13 cellular contexts compared by ENCODE assay signal in the genomic region with DNA sequence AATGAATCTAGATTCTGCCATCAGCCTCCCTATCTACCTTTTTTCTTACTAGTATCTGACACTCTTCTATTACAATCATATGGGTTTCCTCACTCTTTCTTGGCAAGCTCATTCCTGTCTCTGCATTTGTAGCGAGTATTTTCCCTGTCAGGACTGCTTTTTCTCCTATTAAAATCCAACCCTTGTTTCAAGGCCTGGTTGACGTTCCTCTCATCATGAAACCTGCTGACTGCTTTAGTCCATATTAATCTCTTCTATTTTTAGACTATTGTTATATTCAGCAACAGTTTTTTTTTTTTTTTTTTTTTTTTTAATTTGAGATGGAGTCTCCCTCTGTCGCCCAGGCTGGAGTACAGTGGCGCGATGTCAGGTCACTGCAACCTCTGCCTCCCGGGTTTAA. TPM values are rescaled to one million over a fixed set of nuclear protein-coding genes. Genes with fewer than 3 reads are reported as not detected.
DNase-seq lines count a peak whose midpoint lies in the region; ATAC-seq and TF ChIP-seq lines count a peak whose summit lies in the region.
"Had no signal": no experiment of that assay in that cellular context is flagged by ENCODE, and none has a peak within 500 bp of the region (broad histone marks: within the 10 kb centered on the region; RNA-seq: fewer than 3 reads in every experiment).

No MANE protein-coding gene starts in this region.

- H4K20me1 ChIP-seq in DOHH2 (ENCODE audit: control insufficient read depth, insufficient read depth, low read depth, low read length) = 0 out of 2 replicates have a peak, but pooled peaks cover 3% of the 10 kb centered on the region

- H3K36me3 Mint-ChIP-seq in activated B cell treated with CpG ODN at 0.5 μM for 24 hours (ENCODE audit: low read depth) = peaks cover 22% of the 10 kb centered on the region

- peaks cover 48% of the 10 kb centered on the region for H3K79me2 ChIP-seq in DOHH2 (ENCODE audit: control insufficient read depth, low read length)

- H3K4me2 ChIP-seq in DOHH2 (ENCODE audit: low read length) = peak overlapping the region; percentile 49; the same call in 1 of the 2 replicates

- DNase-seq in activated B cell treated with CpG ODN at 0.5 μM for 24 hours = no peak
- no peak for DNase-seq in Right ventricle myocardium superior
- no peak for DNase-seq in sciatic nerve (ENCODE audit: low spot score)
- no peak for DNase-seq in islet precursor cell
- no peak for DNase-seq in DMS79 treated with DMSO at 0.1 percent for 48 hours (lab: John Stamatoyannopoulos, UW)
- DNase-seq in effector CD8-positive, alpha-beta T cell (lab: John Stamatoyannopoulos, UW) = no peak
- no peak for DNase-seq in brain microvascular endothelial cell
- DNase-seq: activated gamma-delta T cell treated with Interleukin-2 at 50 U/mL for 16 hours; H7; NCI-H526 treated with DMSO at 0.1 percent for 48 hours; right cardiac atrium; stimulated activated CD8-positive, alpha-beta memory T cell treated with anti-CD3 and anti-CD28 coated beads, Interleukin-4, amount 100 ng/mL, for 48 hours had no signal

- H3K4me1 Mint-ChIP-seq in activated B cell treated with CpG ODN at 0.5 μM for 24 hours = peaks cover 31% of the 10 kb centered on the region

- no peak overlapping the region for H3K27ac Mint-ChIP-seq in activated B cell treated with CpG ODN at 0.5 μM for 24 hours

- CTCF ChIA-PET in activated B cell treated with CpG ODN at 0.5 μM for 24 hours (lab: Charles Lee) = interaction anchor here (0.6 to 1.4 kb wide), 5 partner anchors 13 to 240 kb away, joined by 3 to 7 read pairs (median 3); a partner anchor contains a TSS

- ATAC-seq in activated B cell treated with CpG ODN at 0.5 μM for 24 hours (ENCODE audit: low read depth) (no peak), Right ventricle myocardium superior (ENCODE audit: poor library complexity) (peak; percentile 70), sciatic nerve (peak; percentile 56)

- H3K27me3 Mint-ChIP-seq in activated B cell treated with CpG ODN at 0.5 μM for 24 hours = no peaks in the 10 kb centered on the region

- H3K4me1 ChIP-seq in DOHH2 (ENCODE audit: control insufficient read depth, low read length) = peaks cover 39% of the 10 kb centered on the region

- H3K4me3 ChIP-seq in DOHH2 (ENCODE audit: low read length) (no peak overlapping the region), brain microvascular endothelial cell (ENCODE audit: low read depth, low read length) (no peak overlapping the region)

- POLR2A ChIA-PET in activated B cell treated with CpG ODN at 0.5 μM for 24 hours (lab: Charles Lee) = interaction anchor here (0.6 to 3.7 kb wide), 14 partner anchors 9 to 678 kb away, joined by 3 to 35 read pairs (median 6); a partner anchor contains a TSS

- H3K9me3 Mint-ChIP-seq in activated B cell treated with CpG ODN at 0.5 μM for 24 hours = no peaks in the 10 kb centered on the region

- in situ Hi-C loops in brain microvascular endothelial cell (cut with HindIII; ENCODE audit: low pct_ligation_motif_present, low sequenced_read_pairs) = no loop called here

- H3K9me2 ChIP-seq in DOHH2 (replicated peaks; ENCODE audit: control insufficient read depth, low read length) = no peaks in the 10 kb centered on the region

- no peaks in the 10 kb centered on the region for H3K9me3 ChIP-seq in DOHH2 (ENCODE audit: control insufficient read depth, insufficient read depth, low read length)

- H3K27ac ChIP-seq in DOHH2 (ENCODE audit: low read depth, low read length) (peak overlapping the region; percentile 51), brain microvascular endothelial cell (no peak overlapping the region)

- H3F3A ChIP-seq in DOHH2 (ENCODE audit: control insufficient read depth, insufficient read depth) = peaks cover 15% of the 10 kb centered on the region

- peak overlapping the region; percentile 64 for H3K4me3 Mint-ChIP-seq in activated B cell treated with CpG ODN at 0.5 μM for 24 hours

- H3K27me3 ChIP-seq in DOHH2 (ENCODE audit: control insufficient read depth, low read length) (no peaks in the 10 kb centered on the region), brain microvascular endothelial cell (replicated peaks) (no peaks in the 10 kb centered on the region)

- intact Hi-C loops in activated B cell treated with CpG ODN at 0.5 μM for 24 hours (cut with micrococcal nuclease) = no loop called here
- intact Hi-C loops in Right ventricle myocardium superior (cut with DNase I) = no loop called here
- intact Hi-C loops in sciatic nerve (cut with DNase I) = no loop called here

- no peak for TF ChIP-seq CTCF in DOHH2 (IDR thresholded peaks at IDR 0.05; ENCODE audit: low read depth, low read length, poor library complexity, severe bottlenecking)
- TF ChIP-seq CTCF in activated B cell treated with CpG ODN at 0.5 μM for 24 hours (IDR thresholded peaks at IDR 0.05) = no peak
- TF ChIP-seq CTCF in brain microvascular endothelial cell (IDR thresholded peaks at IDR 0.05; ENCODE audit: low read depth, low read length, missing control alignments) = no peak

- no peaks in the 10 kb centered on the region; the same call in 1 of the 2 replicates for H3K36me3 ChIP-seq in DOHH2 (ENCODE audit: control insufficient read depth, low read length)
- no peaks in the 10 kb centered on the region for H3K36me3 ChIP-seq in brain microvascular endothelial cell (replicated peaks)

RNA-seq across cellular contexts. Expression of a gene that starts 16.0 kb away (rescaled TPM):
- total RNA-seq in activated B cell treated with CpG ODN at 0.5 μM for 24 hours (32.2 and 32.3 TPM in 2 replicates), Right ventricle myocardium superior (10.1 TPM), sciatic nerve (47.4 TPM)
